8 cellular contexts compared by ENCODE assay signal in the genomic region with DNA sequence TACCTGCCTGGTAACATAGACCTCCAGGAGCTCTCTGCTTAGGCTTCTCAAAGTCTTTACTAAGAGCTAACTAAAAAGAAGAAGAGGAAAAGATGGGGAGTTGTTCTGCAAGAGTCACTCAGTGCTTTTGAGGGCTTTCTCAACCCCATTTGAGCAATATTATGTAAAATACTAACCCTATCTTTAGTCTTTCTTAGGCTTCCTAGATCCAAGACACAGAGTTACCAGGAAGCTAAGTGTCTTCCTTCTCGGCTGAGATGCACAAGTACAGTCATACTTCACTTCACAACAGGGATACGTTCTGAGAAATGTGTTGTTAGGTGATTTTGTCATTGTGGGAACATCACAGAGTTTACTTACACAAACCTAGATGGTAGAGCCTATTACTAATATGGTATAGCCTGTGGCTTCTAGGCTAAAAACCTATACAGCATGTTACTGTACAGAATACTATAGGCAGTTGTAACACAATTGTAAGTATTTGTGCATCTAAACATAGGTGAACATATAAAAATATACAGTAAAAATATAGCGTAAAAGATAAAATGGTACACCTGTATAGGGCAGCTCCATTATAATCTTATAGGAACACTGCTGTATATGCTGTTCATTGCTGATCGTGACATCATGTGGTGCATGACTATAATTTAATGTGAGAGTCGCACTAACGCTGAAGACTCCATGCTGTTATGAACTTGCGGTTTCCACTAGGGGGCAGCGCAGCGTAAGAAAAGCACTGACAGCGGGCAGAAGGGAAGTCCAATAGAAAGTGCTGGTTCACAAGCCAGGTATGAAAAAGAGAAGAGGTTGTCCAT. TPM values are rescaled to one million over a fixed set of nuclear protein-coding genes. Genes with fewer than 3 reads are reported as not detected.
A peak's percentile ranks its signal among the peaks of the same experiment; 100 is the strongest.
DNase-seq lines count a peak whose midpoint lies in the region; ATAC-seq and TF ChIP-seq lines count a peak whose summit lies in the region.

No MANE protein-coding gene starts in this region.

- peaks cover 5% of the 10 kb centered on the region for H3K36me3 Mint-ChIP-seq in activated CD4-positive, alpha-beta T cell treated with anti-CD3 and anti-CD28 coated beads, Interleukin-2, amount 10 ng/mL, durations not matched to agents 7 days and 5 days (ENCODE audit: low read depth)

- WGBS in lower leg skin, 2 donors = 16 to 17% methylated on average over 10 of the region's 10 CpGs

- H3K4me3 Mint-ChIP-seq in activated CD4-positive, alpha-beta T cell treated with anti-CD3 and anti-CD28 coated beads, Interleukin-2, amount 10 ng/mL, durations not matched to agents 7 days and 5 days = no peak overlapping the region

- peak in 1 of 3 donors; percentile 52 for TF ChIP-seq CTCF in lower leg skin (IDR thresholded peaks at IDR 0.05)

- intact Hi-C loops in lower leg skin (cut with DNase I; ENCODE audit: low total_unique reads) = loop anchor here (5.0 kb wide), 1 partner anchor 97 kb away; no protein-coding TSS in a partner anchor

- TF ChIP-seq POLR2A in lower leg skin (IDR thresholded peaks at IDR 0.05) = no peak

- POLR2A ChIA-PET in activated CD4-positive, alpha-beta T cell treated with anti-CD3 and anti-CD28 coated beads, Interleukin-2, amount 10 ng/mL, durations not matched to agents 7 days and 5 days (lab: Charles Lee) = interaction anchor here (0.6 kb wide), 1 partner anchor 43 kb away, joined by 3 read pairs; no protein-coding TSS in a partner anchor

- H3K4me1 Mint-ChIP-seq in activated CD4-positive, alpha-beta T cell treated with anti-CD3 and anti-CD28 coated beads, Interleukin-2, amount 10 ng/mL, durations not matched to agents 7 days and 5 days = peaks cover 32% of the 10 kb centered on the region

- no peak overlapping the region for H3K27ac Mint-ChIP-seq in activated CD4-positive, alpha-beta T cell treated with anti-CD3 and anti-CD28 coated beads, Interleukin-2, amount 10 ng/mL, durations not matched to agents 7 days and 5 days

- peak; percentile 79 for ATAC-seq in GM19372 (IDR thresholded peaks at IDR 0.05; ENCODE audit: low read depth, unreplicated experiment)
- ATAC-seq in HG03460 (IDR thresholded peaks at IDR 0.05; ENCODE audit: unreplicated experiment) = peak; percentile 85

- CTCF ChIA-PET in activated CD4-positive, alpha-beta T cell treated with anti-CD3 and anti-CD28 coated beads, Interleukin-2, amount 10 ng/mL, durations not matched to agents 7 days and 5 days (lab: Charles Lee) = interaction anchor here (0.6 to 4.3 kb wide), 17 partner anchors 8 to 253 kb away, joined by 3 to 57 read pairs (median 4); no protein-coding TSS in a partner anchor

- H3K4me3 ChIP-seq in lower leg skin (ENCODE audit: low read depth, poor library complexity, severe bottlenecking) = no peak overlapping the region

- peaks cover 7% of the 10 kb centered on the region for H3K9me3 Mint-ChIP-seq in activated CD4-positive, alpha-beta T cell treated with anti-CD3 and anti-CD28 coated beads, Interleukin-2, amount 10 ng/mL, durations not matched to agents 7 days and 5 days

- peak in 13 of 14 donors; percentile 3 to 75 (median 49) for DNase-seq in C1 segment of cervical spinal cord (lab: John Stamatoyannopoulos, UW)
- peak; percentile 73 for DNase-seq in NCI-H748 (lab: John Stamatoyannopoulos, UW; ENCODE audit: unreplicated experiment)
- peak; percentile 92 for DNase-seq in activated CD4-positive, alpha-beta T cell treated with anti-CD3 and anti-CD28 coated beads, Interleukin-2, amount 10 ng/mL, durations not matched to agents 7 days and 5 days
- peak; percentile 93 for DNase-seq in dermis blood vessel endothelial cell
- DNase-seq in lower leg skin (ENCODE audit: low spot score in 2 of 2) = peak; percentile 82 to 96
- DNase-seq in stimulated activated CD8-positive, alpha-beta memory T cell treated with anti-CD3 and anti-CD28 coated beads, Interleukin-12 subunit alpha, Interleukin-12 subunit beta, amount 100 ng/mL, for 1 hour (ENCODE audit: low read depth) = peak; percentile 80

- no peaks in the 10 kb centered on the region for H3K27me3 Mint-ChIP-seq in activated CD4-positive, alpha-beta T cell treated with anti-CD3 and anti-CD28 coated beads, Interleukin-2, amount 10 ng/mL, durations not matched to agents 7 days and 5 days

RNA-seq across cellular contexts. Expression of a gene that starts 16.3 kb away (rescaled TPM):
- under 1 TPM; 0.17 to 0.48 TPM for total RNA-seq in activated CD4-positive, alpha-beta T cell treated with anti-CD3 and anti-CD28 coated beads, Interleukin-2, amount 10 ng/mL, durations not matched to agents 7 days and 5 days
- total RNA-seq in dermis blood vessel endothelial cell (not detected in 2 replicates), lower leg skin (10 to 100 TPM; 30.7 to 56.7 (median 35.4) TPM)

RNA-seq across cellular contexts. Expression of a gene that starts 32.8 kb away (rescaled TPM):
- total RNA-seq in activated CD4-positive, alpha-beta T cell treated with anti-CD3 and anti-CD28 coated beads, Interleukin-2, amount 10 ng/mL, durations not matched to agents 7 days and 5 days = not detected
- not detected in 2 replicates for total RNA-seq in dermis blood vessel endothelial cell
- 10 to 100 TPM; 30.4 to 56.7 (median 36.1) TPM for total RNA-seq in lower leg skin

RNA-seq across cellular contexts. Expression of a gene that starts 44.7 kb away (rescaled TPM):
- 10 to 100 TPM; 39.7 to 45.4 TPM for total RNA-seq in activated CD4-positive, alpha-beta T cell treated with anti-CD3 and anti-CD28 coated beads, Interleukin-2, amount 10 ng/mL, durations not matched to agents 7 days and 5 days
- total RNA-seq in dermis blood vessel endothelial cell (1.0 and 1.4 TPM in 2 replicates), lower leg skin (10 to 100 TPM in 2 of 4 donors, 1 to 10 TPM in 2; 6.9 to 16.2 (median 10.9) TPM)

Comparison
In these comparisons a context has a peak if more than half of its experiments do, and no peak if none do; other contexts are left out.
1. RNA of a gene that starts 16.3 kb away (total RNA-seq): 30.7 to 56.7 TPM in lower leg skin; 0.17 to 0.48 TPM in activated CD4-positive, alpha-beta T cell treated with anti-CD3 and anti-CD28 coated beads, Interleukin-2, amount 10 ng/mL, durations not matched to agents 7 days and 5 days and not detected in dermis blood vessel endothelial cell; every median in the first group is over 10 times any median in the second.
2. RNA of a gene that starts 32.8 kb away (total RNA-seq): 30.4 to 56.7 TPM in lower leg skin; not detected in activated CD4-positive, alpha-beta T cell treated with anti-CD3 and anti-CD28 coated beads, Interleukin-2, amount 10 ng/mL, durations not matched to agents 7 days and 5 days and not detected in dermis blood vessel endothelial cell; every median in the first group is over 10 times any median in the second.
3. Peak in every context shown above with its lines, with median percentiles within 50 percentile points of each other: DNase-seq.